In the genomic region with DNA sequence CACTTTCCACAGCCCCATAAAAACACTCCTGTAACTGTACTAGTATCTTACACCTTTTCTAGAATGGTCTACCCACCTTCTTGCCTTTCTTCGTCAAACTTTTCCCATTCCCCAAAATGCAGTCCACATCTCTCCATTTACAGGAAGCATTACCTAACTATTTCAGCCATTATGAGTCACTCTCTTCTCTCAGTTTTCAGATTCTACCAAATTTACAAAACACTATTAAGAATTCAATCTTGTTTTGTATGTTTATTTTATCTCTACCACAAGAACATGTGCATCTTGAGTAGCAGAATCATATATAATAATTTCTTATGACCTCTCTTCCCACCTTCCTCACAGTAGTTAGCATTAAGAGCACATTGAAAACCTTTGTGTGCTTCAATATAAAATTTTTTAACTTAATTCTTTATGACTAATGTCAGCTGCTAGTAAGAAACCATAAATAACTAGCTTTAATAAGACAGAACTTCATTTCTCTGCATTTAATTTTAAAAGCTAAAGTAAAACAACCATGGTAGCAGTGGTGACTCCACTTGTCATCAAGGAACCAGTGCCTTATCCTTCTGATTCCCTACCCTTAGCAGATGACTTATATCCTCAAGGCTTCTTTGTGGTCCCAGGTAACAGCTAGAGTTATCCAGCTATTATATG, we compare ENCODE assay signal across 23 cellular contexts. TPM values are rescaled to one million over a fixed set of nuclear protein-coding genes. Genes with fewer than 3 reads are reported as not detected.
DNase-seq lines count a peak whose midpoint lies in the region; ATAC-seq, FAIRE-seq and TF ChIP-seq lines count a peak whose summit lies in the region.
"Had no signal": no experiment of that assay in that cellular context is flagged by ENCODE, and none has a peak within 500 bp of the region (broad histone marks: within the 10 kb centered on the region; RNA-seq: fewer than 3 reads in every experiment).

No MANE protein-coding gene starts in this region.

- no peaks in the 10 kb centered on the region for H3K27me3 ChIP-seq in BJ (ENCODE audit: control insufficient read depth, insufficient read depth, low read length)
- H3K27me3 ChIP-seq in lower lobe of right lung (ENCODE audit: low read depth), result no peaks in the 10 kb centered on the region
- H3K27me3 ChIP-seq: BLaER1 treated with 17β-estradiol and CSF1 and Interleukin-3, amounts not matched to agents 10 nM and 100 nM; heart left ventricle; upper lobe of right lung had no signal

- no peak for TF ChIP-seq EP300 in Ishikawa (IDR thresholded peaks at IDR 0.05; ENCODE audit: borderline replicate concordance)

- peaks cover 2 to 17% (median 11%) of the 10 kb centered on the region in 3 donors for H3K27me3 Mint-ChIP-seq in CD14-positive monocyte (ENCODE audit: low read depth in 3 of 3)

- no peak overlapping the region for H3K27ac ChIP-seq in lower lobe of right lung
- H3K27ac ChIP-seq: BLaER1 treated with 17β-estradiol and CSF1 and Interleukin-3, amounts not matched to agents 10 nM and 100 nM; coronary artery; heart left ventricle; RWPE1; skin epidermis; upper lobe of right lung had no signal

- no peak overlapping the region for H3K27ac Mint-ChIP-seq in CD14-positive monocyte
- H3K27ac Mint-ChIP-seq: T-helper 2 cell treated with Interferon-gamma antibody and Interleukin-4, amounts not matched to agents 5 μg/mL and 100 μg/mL, for 36 hours had no signal

- CTCF ChIA-PET in BJ (lab: Yijun Ruan, JAX), result interaction anchor here (0.8 to 1.4 kb wide), 4 partner anchors 9 to 194 kb away, joined by 3 to 9 read pairs (median 4); partner anchors contain the start of gene MAP2

- in situ Hi-C loops in astrocyte of the spinal cord (cut with HindIII; ENCODE audit: low sequenced_read_pairs), result no loop called here

- POLR2A ChIA-PET in BJ (lab: Charles Lee), result no interaction called here

- no peaks in the 10 kb centered on the region for H3K4me1 ChIP-seq in lower lobe of right lung
- H3K4me1 ChIP-seq: BLaER1 treated with 17β-estradiol and CSF1 and Interleukin-3, amounts not matched to agents 10 nM and 100 nM; upper lobe of right lung had no signal

- no peak for FAIRE-seq in GM12892 (lab: Jason Lieb, UNC)
- FAIRE-seq: GM19239 had no signal

- DNase-seq in BJ (ENCODE audit: low read depth) (peak; percentile 14), astrocyte of the spinal cord (ENCODE audit: low read depth, low spot score) (peak; percentile 33), iris pigment epithelial cell (ENCODE audit: low read depth) (peak; percentile 21), dermis blood vessel endothelial cell (no peak), CD14-positive monocyte (ENCODE audit: low spot score) (no peak), GM12892 (ENCODE audit: insufficient read length) (no peak), lower lobe of right lung (no peak)
- DNase-seq: activated CD4-positive, alpha-beta T cell treated with anti-CD3 and anti-CD28 coated beads for 48 hours; activated naive CD4-positive, alpha-beta T cell; activated T-cell treated with anti-CD3 and anti-CD28 coated beads, Interleukin-2, amount 50 U/mL, for 48 hours; heart left ventricle; mesendoderm; NCI-H187; NCI-H526 treated with DMSO at 0.1 percent for 48 hours; stimulated activated CD4-positive, alpha-beta T cell treated with anti-CD3 and anti-CD28 coated beads, Interleukin-1b, Interleukin-23, amount 100 ng/mL, for 48 hours; upper lobe of right lung had no signal

- no peak for TF ChIP-seq RAD21 in Ishikawa (IDR thresholded peaks at IDR 0.05; ENCODE audit: low read depth)

- H3K4me3 ChIP-seq in BJ (ENCODE audit: low read depth, low read length), result no peak overlapping the region
- H3K4me3 ChIP-seq in astrocyte of the spinal cord (ENCODE audit: low read depth, low read length), result no peak overlapping the region
- no peak overlapping the region for H3K4me3 ChIP-seq in lower lobe of right lung
- H3K4me3 ChIP-seq: BLaER1 treated with 17β-estradiol and CSF1 and Interleukin-3, amounts not matched to agents 10 nM and 100 nM; coronary artery; heart left ventricle; skin epidermis; upper lobe of right lung had no signal

- H3K9me3 ChIP-seq in lower lobe of right lung, result no peaks in the 10 kb centered on the region
- H3K9me3 ChIP-seq: upper lobe of right lung had no signal

- no peaks in the 10 kb centered on the region for H3K36me3 Mint-ChIP-seq in CD14-positive monocyte

- H3K36me3 ChIP-seq in BJ (ENCODE audit: control insufficient read depth, insufficient read depth, low read length) (no peaks in the 10 kb centered on the region), lower lobe of right lung (no peaks in the 10 kb centered on the region)
- H3K36me3 ChIP-seq: BLaER1 treated with 17β-estradiol and CSF1 and Interleukin-3, amounts not matched to agents 10 nM and 100 nM; heart left ventricle; upper lobe of right lung had no signal

- no peak for TF ChIP-seq POLR2A in GM12892 (IDR thresholded peaks at IDR 0.05; ENCODE audit: low read depth, low read length)

- intact Hi-C loops in CD14-positive monocyte (cut with micrococcal nuclease), result no loop called here
- intact Hi-C loops in lower lobe of right lung (cut with DNase I), result no loop called here

- H3K9me3 Mint-ChIP-seq in CD14-positive monocyte, result peaks cover 4 to 8% (median 6%) of the 10 kb centered on the region in 7 donors

- H3K4me3 Mint-ChIP-seq in CD14-positive monocyte, result no peak overlapping the region
- H3K4me3 Mint-ChIP-seq: T-helper 2 cell treated with Interferon-gamma antibody and Interleukin-4, amounts not matched to agents 5 μg/mL and 100 μg/mL, for 36 hours had no signal

- TF ChIP-seq CTCF in BJ (IDR thresholded peaks at IDR 0.05; ENCODE audit: insufficient read depth, low read depth, low read length) (no peak), astrocyte of the spinal cord (IDR thresholded peaks at IDR 0.05; ENCODE audit: low read depth, low read length) (no peak), CD14-positive monocyte (IDR thresholded peaks at IDR 0.05) (no peak), lower lobe of right lung (IDR thresholded peaks at IDR 0.05) (no peak)

- ATAC-seq in lower lobe of right lung, result no peak
- ATAC-seq: heart left ventricle, upper lobe of right lung had no signal

- no peaks in the 10 kb centered on the region for H3K4me1 Mint-ChIP-seq in CD14-positive monocyte

TF ChIP-seq in Ishikawa, 13 proteins besides CTCF, POLR2A, EP300 and RAD21:
- TF ChIP-seq FOXM1 (IDR thresholded peaks at IDR 0.05; ENCODE audit: borderline replicate concordance, low read depth) (0 out of 2 replicates have a peak, but pooled peaks have one; percentile 1), USF1 (IDR thresholded peaks at IDR 0.05) (no peak)

RNA-seq across cellular contexts. Expression of gene MAP2, which starts 56.6 kb away (rescaled TPM):
- polyA plus RNA-seq in BJ (2011; rRNA removed) (3.5 and 3.7 TPM in 2 replicates), CD14-positive monocyte (not detected)
- 7.3 and 10.5 TPM in 2 replicates for polyA minus RNA-seq in BJ (2011; rRNA and poly(A)+ RNA removed)
- total RNA-seq in dermis blood vessel endothelial cell (3.9 and 6.0 TPM in 2 replicates), lower lobe of right lung (22.6 TPM)
- not detected for polyA plus RNA-seq in GM12892 (2012; ENCODE audit: missing spikeins)

Comparison
In these comparisons a context has a peak if more than half of its experiments do, and no peak if none do; other contexts are left out.
1. DNase-seq: peak in BJ (single experiment), astrocyte of the spinal cord (single experiment) and iris pigment epithelial cell (single experiment); none in dermis blood vessel endothelial cell (single experiment), CD14-positive monocyte (single experiment), GM12892 (single experiment) and lower lobe of right lung (single experiment).